ENCODE assay signal across 8 cellular contexts in the genomic region with DNA sequence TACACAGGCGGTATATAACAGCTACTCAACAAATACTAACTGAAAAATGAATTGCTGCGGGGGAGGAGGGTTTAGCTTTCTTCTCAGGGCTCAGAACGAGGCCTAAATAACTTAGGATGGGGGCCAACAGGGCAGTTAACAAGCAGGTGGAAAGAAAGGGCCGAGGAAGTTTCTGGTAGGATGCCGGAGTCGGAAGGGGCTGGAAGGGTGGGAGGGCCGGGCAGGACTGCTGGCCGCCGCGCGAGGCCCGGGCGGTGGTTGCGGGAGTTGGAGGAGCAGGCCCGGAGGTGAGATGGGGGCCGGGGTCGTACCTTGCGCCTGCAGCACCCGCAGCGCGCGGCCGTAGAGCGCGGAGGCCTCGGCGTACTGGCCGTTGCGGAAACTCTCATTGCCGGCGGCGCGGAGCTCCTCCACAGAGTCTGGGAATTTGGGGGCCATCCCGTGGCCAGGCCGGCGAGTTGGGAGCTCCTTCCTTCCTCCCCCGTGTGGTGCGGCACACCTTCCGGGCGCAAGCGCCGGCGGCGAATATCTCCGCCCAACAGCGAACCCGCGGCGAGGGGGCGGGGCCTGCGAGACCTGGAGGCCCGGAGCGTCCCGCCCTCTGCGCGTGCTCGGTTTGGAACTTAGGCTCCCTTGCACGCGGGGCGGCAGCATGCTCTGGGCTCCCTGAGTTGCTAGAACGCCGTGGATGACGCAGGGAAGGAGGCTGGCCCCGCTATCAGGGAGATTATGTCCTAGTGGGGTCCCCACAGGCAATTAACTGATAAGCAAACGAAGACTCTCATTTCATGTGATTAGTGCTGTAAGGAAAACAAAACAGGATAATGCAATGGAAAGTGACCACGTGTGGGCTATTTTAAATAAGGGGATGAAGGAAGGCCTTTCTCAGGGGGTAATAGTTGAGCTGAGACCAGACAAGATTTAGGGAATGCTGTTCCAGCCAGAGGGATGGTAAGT. TPM values are rescaled to one million over a fixed set of nuclear protein-coding genes. Genes with fewer than 3 reads are reported as not detected.
DNase-seq lines count a peak whose midpoint lies in the region; ATAC-seq and TF ChIP-seq lines count a peak whose summit lies in the region.

Gene TOMM34, minus strand, starts transcription at position 502 of the 957 bp plus-strand sequence. Its CDS starts 64 bp downstream, at position 438.

- H3K27ac ChIP-seq in C4-2B, result peak within 1 kb of the TSS; percentile 86

- DNase-seq in NCI-H748 treated with DMSO at 0.1 percent for 48 hours (lab: John Stamatoyannopoulos, UW), result peak; percentile 57
- peak; percentile 87 to 93 for DNase-seq in activated CD4-positive, alpha-beta T cell treated with anti-CD3 and anti-CD28 coated beads, Interleukin-2, amount 50 U/mL, for 24 hours (ENCODE audit: low read depth in 1 of 2, low spot score in 1 of 2)
- peak; percentile 83 for DNase-seq in dedifferentiated amniotic fluid mesenchymal stem cell (ENCODE audit: extremely low spot score)
- peak; percentile 97 for DNase-seq in left lobe of liver (ENCODE audit: low spot score)
- DNase-seq in stimulated activated CD4-positive, alpha-beta T cell treated with anti-CD3 and anti-CD28 coated beads, Interleukin-2, amount 100 ng/mL, for 24 hours, result peak; percentile 97 to 99

- ATAC-seq in GM19395 (IDR thresholded peaks at IDR 0.05; ENCODE audit: unreplicated experiment), result peak; percentile 83
- peak; percentile 61 for ATAC-seq in HG03558 (IDR thresholded peaks at IDR 0.05; ENCODE audit: extremely low read depth, unreplicated experiment)
- peak; percentile 99 for ATAC-seq in left lobe of liver

- 0 out of 2 replicates have a peak, but pooled peaks have one; percentile 6 for TF ChIP-seq CTCF in C4-2B (conservative IDR thresholded peaks at IDR 0.05)

RNA-seq across cellular contexts. Expression of gene TOMM34, which starts in this region (rescaled TPM):
- 6.9 TPM for total RNA-seq in left lobe of liver

Comparison
In these comparisons a context has a peak if more than half of its experiments do, and no peak if none do; other contexts are left out.
1. Peak in every context shown above with its lines: DNase-seq, ATAC-seq and H3K27ac ChIP-seq.